ENCODE assay signal across 20 cellular contexts in genomic region chr10:10734356-10735064, GRCh38.
"Had no signal": no experiment of that assay in that cellular context is flagged by ENCODE, and none has a peak within 500 bp of the region (broad histone marks: within the 10 kb centered on the region; RNA-seq: fewer than 3 reads in every experiment).

No MANE protein-coding gene starts in this region.

- H3K27ac ChIP-seq: brain microvascular endothelial cell, colonic mucosa, epithelial cell of prostate, thyroid gland had no signal

- H3K4me1 ChIP-seq: colonic mucosa, thyroid gland had no signal

- ATAC-seq: activated CD8-positive, alpha-beta T cell treated with anti-CD3 and anti-CD28 coated beads, Interleukin-2, amount 10 ng/mL, durations not matched to agents 7 days and 5 days; natural killer cell treated with Interleukin-12 subunit alpha and Interleukin-12 subunit beta and Interleukin-15 and Interleukin-18, amount 100 ng/mL, for 72 hours had no signal

- H3K27me3 ChIP-seq: brain microvascular endothelial cell, colonic mucosa, thyroid gland had no signal

- H3K9me3 ChIP-seq: colonic mucosa, thyroid gland had no signal

- H3K4me3 ChIP-seq: colonic mucosa, thyroid gland had no signal

- H3K36me3 ChIP-seq: brain microvascular endothelial cell, colonic mucosa, thyroid gland had no signal

- DNase-seq: activated CD4-positive, alpha-beta T cell treated with anti-CD3 and anti-CD28 coated beads, Interleukin-2, amount 10 ng/mL, durations not matched to agents 24 days and 14 days; activated CD8-positive, alpha-beta T cell treated with anti-CD3 and anti-CD28 coated beads, Interleukin-2, amount 10 ng/mL, durations not matched to agents 7 days and 5 days; activated effector memory CD4-positive, alpha-beta T cell treated with Interleukin-2 at 50 U/mL for 16 hours; activated naive CD4-positive, alpha-beta T cell treated with anti-CD3 and anti-CD28 coated beads, Interleukin-2, amount 50 U/mL, for 16 hours; activated T-cell treated with anti-CD3 and anti-CD28 coated beads, Interleukin-2, amount 50 U/mL, for 48 hours; aorta; brain microvascular endothelial cell; colonic mucosa; endodermal cell; kidney; posterior cingulate gyrus; retina; stimulated activated CD4-positive, alpha-beta T cell treated with anti-CD3 and anti-CD28 coated beads, Interleukin-12 subunit alpha, Interleukin-12 subunit beta, amount 100 ng/mL, for 4 hours; stimulated activated CD4-positive, alpha-beta T cell treated with anti-CD3 and anti-CD28 coated beads, Interleukin-1b, Interleukin-23, amount 100 ng/mL, for 48 hours; stimulated activated CD8-positive, alpha-beta memory T cell treated with anti-CD3 and anti-CD28 coated beads, Interleukin-4, amount 100 ng/mL, for 48 hours; stimulated activated naive CD4-positive, alpha-beta T cell; T1000; thyroid gland had no signal
